ENCODE assay signal across 13 cellular contexts in genomic region chr6:84581494-84582259, GRCh38.
DNase-seq lines count a peak whose midpoint lies in the region; ATAC-seq and TF ChIP-seq lines count a peak whose summit lies in the region.
"Had no signal": no experiment of that assay in that cellular context is flagged by ENCODE, and none has a peak within 500 bp of the region (broad histone marks: within the 10 kb centered on the region; RNA-seq: fewer than 3 reads in every experiment).

No MANE protein-coding gene starts in this region.

- TF ChIP-seq CTCF in SU-DHL-6 (IDR thresholded peaks at IDR 0.05; ENCODE audit: insufficient read depth, low read length, poor library complexity, severe bottlenecking) (no peak), kidney epithelial cell (IDR thresholded peaks at IDR 0.05; ENCODE audit: insufficient read depth, low read length, poor library complexity, severe bottlenecking) (no peak)

- ATAC-seq in HG03571 (IDR thresholded peaks at IDR 0.05; ENCODE audit: unreplicated experiment) (peak; percentile 59), HG02981 (IDR thresholded peaks at IDR 0.05; ENCODE audit: unreplicated experiment) (no peak), GM21447 (IDR thresholded peaks at IDR 0.05; ENCODE audit: unreplicated experiment) (no peak)
- no peak for ATAC-seq in activated T-cell treated with anti-CD3 and anti-CD28 coated beads, Interleukin-2, amount 50 U/mL, for 4 hours
- ATAC-seq: activated naive CD8-positive, alpha-beta T cell treated with anti-CD3 and anti-CD28 coated beads, Interleukin-2, amount 50 U/mL, for 24 hours; WTC11 had no signal

- H3K36me3 ChIP-seq in SU-DHL-6 (ENCODE audit: low read length) = no peaks in the 10 kb centered on the region
- H3K36me3 ChIP-seq in kidney epithelial cell (ENCODE audit: control insufficient read depth, insufficient read depth, low read length) = no peaks in the 10 kb centered on the region

- H3F3A ChIP-seq in SU-DHL-6 (ENCODE audit: insufficient read depth) = no peaks in the 10 kb centered on the region

- H3K79me2 ChIP-seq in SU-DHL-6 (ENCODE audit: insufficient read depth, low read length) = no peaks in the 10 kb centered on the region
- H3K79me2 ChIP-seq: hepatocyte had no signal

- H3K4me2 ChIP-seq in SU-DHL-6 (ENCODE audit: low read depth, low read length, poor library complexity, severe bottlenecking) = peak overlapping the region; percentile 37
- H3K4me2 ChIP-seq: hepatocyte had no signal

- DNase-seq in EH (ENCODE audit: low read depth) (peak; percentile 81), kidney epithelial cell (ENCODE audit: low read depth) (peak; percentile 72), ecto neural progenitor cell (ENCODE audit: low spot score) (no peak)
- DNase-seq in activated T-cell treated with anti-CD3 and anti-CD28 coated beads, Interleukin-2, amount 50 U/mL, for 4 hours = no peak
- DNase-seq: activated naive CD8-positive, alpha-beta T cell treated with anti-CD3 and anti-CD28 coated beads, Interleukin-2, amount 50 U/mL, for 24 hours; natural killer cell; NCI-H446 had no signal

- H2AFZ ChIP-seq in SU-DHL-6 (ENCODE audit: low read depth, low read length, severe bottlenecking) = peak overlapping the region; percentile 50
- H2AFZ ChIP-seq: hepatocyte had no signal

- H3K4me3 Mint-ChIP-seq in activated T-cell treated with anti-CD3 and anti-CD28 coated beads, Interleukin-2, amount 50 U/mL, for 4 hours = no peak overlapping the region
- H3K4me3 Mint-ChIP-seq: activated naive CD8-positive, alpha-beta T cell treated with anti-CD3 and anti-CD28 coated beads, Interleukin-2, amount 50 U/mL, for 24 hours; natural killer cell; WTC11 had no signal

- H4K20me1 ChIP-seq in SU-DHL-6 (ENCODE audit: low read depth, low read length) = no peaks in the 10 kb centered on the region

- no peaks in the 10 kb centered on the region for H3K9me3 ChIP-seq in SU-DHL-6 (ENCODE audit: insufficient read depth, low read length)

- H3K4me1 Mint-ChIP-seq in activated T-cell treated with anti-CD3 and anti-CD28 coated beads, Interleukin-2, amount 50 U/mL, for 4 hours (ENCODE audit: low read depth) = no peaks in the 10 kb centered on the region
- H3K4me1 Mint-ChIP-seq: WTC11 had no signal

- no peaks in the 10 kb centered on the region for H3K9me2 ChIP-seq in SU-DHL-6 (replicated peaks; ENCODE audit: insufficient read depth, low read length)

- peak overlapping the region; percentile 39 for H3K27ac ChIP-seq in SU-DHL-6 (ENCODE audit: low read depth, low read length)
- H3K27ac ChIP-seq: hepatocyte had no signal

- no peak overlapping the region for H3K4me3 ChIP-seq in SU-DHL-6 (ENCODE audit: insufficient read depth, low read length, poor library complexity, severe bottlenecking)
- H3K4me3 ChIP-seq in kidney epithelial cell (ENCODE audit: low read depth, low read length) = no peak overlapping the region
- H3K4me3 ChIP-seq: hepatocyte had no signal

- peaks cover 4% of the 10 kb centered on the region for H3K9me3 Mint-ChIP-seq in activated T-cell treated with anti-CD3 and anti-CD28 coated beads, Interleukin-2, amount 50 U/mL, for 4 hours

- H3K36me3 Mint-ChIP-seq in activated T-cell treated with anti-CD3 and anti-CD28 coated beads, Interleukin-2, amount 50 U/mL, for 4 hours (ENCODE audit: insufficient read depth) = no peaks in the 10 kb centered on the region
- H3K36me3 Mint-ChIP-seq: natural killer cell had no signal

- H3K27me3 Mint-ChIP-seq in activated T-cell treated with anti-CD3 and anti-CD28 coated beads, Interleukin-2, amount 50 U/mL, for 4 hours (ENCODE audit: low read depth) = no peaks in the 10 kb centered on the region
- H3K27me3 Mint-ChIP-seq: activated naive CD8-positive, alpha-beta T cell treated with anti-CD3 and anti-CD28 coated beads, Interleukin-2, amount 50 U/mL, for 24 hours had no signal

- no peaks in the 10 kb centered on the region for H3K27me3 ChIP-seq in SU-DHL-6 (ENCODE audit: low read length)
- H3K27me3 ChIP-seq in kidney epithelial cell (ENCODE audit: control insufficient read depth, insufficient read depth, low read length) = no peaks in the 10 kb centered on the region
- H3K27me3 ChIP-seq: hepatocyte had no signal

- no peak overlapping the region for H3K9ac ChIP-seq in SU-DHL-6 (ENCODE audit: low read length)

Comparison
In these comparisons a context has a peak if more than half of its experiments do, and no peak if none do; other contexts are left out.
1. DNase-seq: peak in EH (single experiment) and kidney epithelial cell (single experiment); none in activated T-cell treated with anti-CD3 and anti-CD28 coated beads, Interleukin-2, amount 50 U/mL, for 4 hours (single experiment) and ecto neural progenitor cell (single experiment).